In the genomic region with DNA sequence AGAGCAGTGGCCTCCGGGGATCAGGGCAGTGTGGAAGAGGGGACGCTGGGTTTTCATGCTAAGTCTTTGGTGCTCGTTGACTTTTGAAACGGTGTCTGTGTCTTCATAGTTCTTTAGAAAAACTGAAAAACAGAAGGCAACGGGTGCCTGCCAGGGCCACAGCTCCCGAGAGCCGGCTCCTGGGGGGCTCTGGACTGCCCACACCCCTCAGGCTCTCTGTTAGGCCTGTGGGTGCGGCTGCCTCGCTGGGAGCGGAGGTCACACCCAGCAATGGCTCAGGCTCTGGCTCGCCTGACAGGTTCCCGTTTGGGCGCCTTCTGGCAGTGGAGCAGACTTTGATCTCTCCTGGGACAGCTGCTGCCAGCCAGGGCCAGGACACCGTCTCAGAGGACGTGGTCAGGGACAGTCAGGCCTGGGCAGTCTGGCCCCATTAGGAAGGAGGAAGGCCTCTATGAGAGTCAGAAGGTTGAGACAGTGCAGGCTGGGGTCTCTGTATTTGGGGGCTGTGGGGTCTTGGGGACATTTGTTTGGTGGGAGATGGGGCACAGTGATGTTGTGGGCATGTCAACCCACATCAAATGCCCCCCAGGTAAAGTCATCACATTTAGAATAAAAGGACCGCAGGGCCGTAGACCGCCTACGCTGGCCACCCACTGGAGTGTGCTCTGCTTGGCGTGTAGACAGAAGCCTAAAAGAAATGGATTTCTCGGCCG, we compare ENCODE assay signal across 1 cellular context.
TF ChIP-seq lines count a peak whose summit lies in the region.

No MANE protein-coding gene starts in this region.

TF ChIP-seq in liver, 16 proteins besides CTCF, POLR2A, EP300 and RAD21 (continued from another document):
- TF ChIP-seq, protein P1, sequence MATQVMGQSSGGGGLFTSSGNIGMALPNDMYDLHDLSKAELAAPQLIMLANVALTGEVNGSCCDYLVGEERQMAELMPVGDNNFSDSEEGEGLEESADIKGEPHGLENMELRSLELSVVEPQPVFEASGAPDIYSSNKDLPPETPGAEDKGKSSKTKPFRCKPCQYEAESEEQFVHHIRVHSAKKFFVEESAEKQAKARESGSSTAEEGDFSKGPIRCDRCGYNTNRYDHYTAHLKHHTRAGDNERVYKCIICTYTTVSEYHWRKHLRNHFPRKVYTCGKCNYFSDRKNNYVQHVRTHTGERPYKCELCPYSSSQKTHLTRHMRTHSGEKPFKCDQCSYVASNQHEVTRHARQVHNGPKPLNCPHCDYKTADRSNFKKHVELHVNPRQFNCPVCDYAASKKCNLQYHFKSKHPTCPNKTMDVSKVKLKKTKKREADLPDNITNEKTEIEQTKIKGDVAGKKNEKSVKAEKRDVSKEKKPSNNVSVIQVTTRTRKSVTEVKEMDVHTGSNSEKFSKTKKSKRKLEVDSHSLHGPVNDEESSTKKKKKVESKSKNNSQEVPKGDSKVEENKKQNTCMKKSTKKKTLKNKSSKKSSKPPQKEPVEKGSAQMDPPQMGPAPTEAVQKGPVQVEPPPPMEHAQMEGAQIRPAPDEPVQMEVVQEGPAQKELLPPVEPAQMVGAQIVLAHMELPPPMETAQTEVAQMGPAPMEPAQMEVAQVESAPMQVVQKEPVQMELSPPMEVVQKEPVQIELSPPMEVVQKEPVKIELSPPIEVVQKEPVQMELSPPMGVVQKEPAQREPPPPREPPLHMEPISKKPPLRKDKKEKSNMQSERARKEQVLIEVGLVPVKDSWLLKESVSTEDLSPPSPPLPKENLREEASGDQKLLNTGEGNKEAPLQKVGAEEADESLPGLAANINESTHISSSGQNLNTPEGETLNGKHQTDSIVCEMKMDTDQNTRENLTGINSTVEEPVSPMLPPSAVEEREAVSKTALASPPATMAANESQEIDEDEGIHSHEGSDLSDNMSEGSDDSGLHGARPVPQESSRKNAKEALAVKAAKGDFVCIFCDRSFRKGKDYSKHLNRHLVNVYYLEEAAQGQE (IDR thresholded peaks at IDR 0.05): peak; percentile 13
- peak; percentile 66 for TF ChIP-seq SP1 (IDR thresholded peaks at IDR 0.05)
- TF ChIP-seq, protein P2, sequence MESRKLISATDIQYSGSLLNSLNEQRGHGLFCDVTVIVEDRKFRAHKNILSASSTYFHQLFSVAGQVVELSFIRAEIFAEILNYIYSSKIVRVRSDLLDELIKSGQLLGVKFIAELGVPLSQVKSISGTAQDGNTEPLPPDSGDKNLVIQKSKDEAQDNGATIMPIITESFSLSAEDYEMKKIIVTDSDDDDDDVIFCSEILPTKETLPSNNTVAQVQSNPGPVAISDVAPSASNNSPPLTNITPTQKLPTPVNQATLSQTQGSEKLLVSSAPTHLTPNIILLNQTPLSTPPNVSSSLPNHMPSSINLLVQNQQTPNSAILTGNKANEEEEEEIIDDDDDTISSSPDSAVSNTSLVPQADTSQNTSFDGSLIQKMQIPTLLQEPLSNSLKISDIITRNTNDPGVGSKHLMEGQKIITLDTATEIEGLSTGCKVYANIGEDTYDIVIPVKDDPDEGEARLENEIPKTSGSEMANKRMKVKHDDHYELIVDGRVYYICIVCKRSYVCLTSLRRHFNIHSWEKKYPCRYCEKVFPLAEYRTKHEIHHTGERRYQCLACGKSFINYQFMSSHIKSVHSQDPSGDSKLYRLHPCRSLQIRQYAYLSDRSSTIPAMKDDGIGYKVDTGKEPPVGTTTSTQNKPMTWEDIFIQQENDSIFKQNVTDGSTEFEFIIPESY (IDR thresholded peaks at IDR 0.05): no peak
- no peak for TF ChIP-seq EGR1 (IDR thresholded peaks at IDR 0.05; ENCODE audit: low read depth in 2 of 2)
